Comparison of ENCODE assay signal across 32 cellular contexts in the genomic region with DNA sequence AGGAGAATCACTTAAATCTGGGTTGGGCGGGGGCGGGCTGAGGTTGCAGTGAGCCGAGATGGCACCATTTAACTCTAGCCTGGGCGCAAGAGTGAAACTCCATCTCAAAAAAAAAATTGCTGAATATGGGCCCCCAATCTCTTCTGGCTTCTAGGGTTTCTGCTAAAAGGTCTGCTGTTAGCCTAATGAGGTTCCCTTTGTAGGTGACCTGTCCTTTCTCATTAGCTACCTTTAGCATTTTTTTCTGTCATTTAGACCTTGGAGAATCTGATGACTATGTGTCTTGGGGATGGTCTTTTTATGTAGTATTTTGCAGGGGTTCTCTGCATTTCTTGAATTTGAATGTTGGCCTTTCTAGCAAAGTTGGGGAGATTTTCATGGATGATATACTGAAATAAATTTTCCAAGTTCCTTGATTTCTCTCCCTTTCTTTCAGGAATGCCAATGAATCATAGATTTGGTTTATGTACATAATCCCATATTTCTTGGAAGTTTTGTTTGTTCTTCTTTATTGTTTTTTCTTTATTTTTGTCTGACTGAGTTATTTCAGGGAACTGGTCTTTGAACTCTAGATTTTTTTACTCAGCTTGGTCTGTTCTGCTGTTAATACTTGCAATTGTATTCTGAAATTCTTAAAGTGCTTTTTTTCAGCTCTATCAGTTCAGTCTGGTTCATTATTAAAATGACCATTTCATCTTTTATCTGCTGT.
A peak's percentile ranks its signal among the peaks of the same experiment; 100 is the strongest.
DNase-seq lines count a peak whose midpoint lies in the region; ATAC-seq, FAIRE-seq and TF ChIP-seq lines count a peak whose summit lies in the region.
"Had no signal": no experiment of that assay in that cellular context is flagged by ENCODE, and none has a peak within 500 bp of the region (broad histone marks: within the 10 kb centered on the region; RNA-seq: fewer than 3 reads in every experiment).

No MANE protein-coding gene starts in this region.

- peak in 1 of 2 experiments; percentile 72; a peak in 1 of 4 replicates for TF ChIP-seq EP300 in HepG2 (IDR thresholded peaks at IDR 0.05; ENCODE audit: low read depth in 2 of 2, low read length in 2 of 2)
- TF ChIP-seq EP300 in HepG2 (CRISPR knock-in tag; IDR thresholded peaks at IDR 0.05; ENCODE audit: borderline replicate concordance), result no peak

- TF ChIP-seq POLR2A in HepG2 (IDR thresholded peaks at IDR 0.05; ENCODE audit: insufficient read depth in 1 of 2, low read depth in 2 of 2, low read length in 2 of 2) (no peak), right lobe of liver (IDR thresholded peaks at IDR 0.05) (no peak), endothelial cell of umbilical vein (IDR thresholded peaks at IDR 0.05; ENCODE audit: low read depth, low read length) (no peak)

- H3K9me1 ChIP-seq in endothelial cell of umbilical vein (replicated peaks; ENCODE audit: control insufficient read depth, extremely low read depth, insufficient read depth, low read length), result no peaks in the 10 kb centered on the region

- dilution Hi-C loops in endothelial cell of umbilical vein (cut with MboI; ENCODE audit: extremely low pct_ligation_motif_present, low sequenced_read_pairs), result no loop called here

- no peak for FAIRE-seq in HepG2 (lab: Jason Lieb, UNC)
- peak; percentile 33 for FAIRE-seq in endothelial cell of umbilical vein (lab: Jason Lieb, UNC)
- FAIRE-seq: A204.1, A549, D721Med had no signal

- H3K4me2 ChIP-seq in HepG2 (ENCODE audit: low read depth, low read length) (no peak overlapping the region), Karpas-422 (ENCODE audit: low read depth, low read length, poor library complexity, severe bottlenecking) (no peak overlapping the region), endothelial cell of umbilical vein (ENCODE audit: insufficient read depth, low read length) (no peak overlapping the region)
- H3K4me2 ChIP-seq: A549; BLaER1; BLaER1 treated with 17β-estradiol and CSF1 and Interleukin-3, amounts not matched to agents 10 nM and 100 nM had no signal

- H3K4me1 ChIP-seq in HepG2 (ENCODE audit: insufficient read depth, low read length) (peaks cover 14% of the 10 kb centered on the region), right lobe of liver (no peaks in the 10 kb centered on the region), Karpas-422 (ENCODE audit: low read length) (no peaks in the 10 kb centered on the region), endothelial cell of umbilical vein (ENCODE audit: control insufficient read depth, extremely low read depth, insufficient read depth, low read length) (no peaks in the 10 kb centered on the region)
- H3K4me1 ChIP-seq: A549; BE2C; BLaER1; BLaER1 treated with 17β-estradiol and CSF1 and Interleukin-3, amounts not matched to agents 10 nM and 100 nM had no signal

- H4K20me1 ChIP-seq in HepG2 (ENCODE audit: insufficient read depth, low read length) (no peaks in the 10 kb centered on the region), Karpas-422 (ENCODE audit: insufficient read depth, low read depth, low read length) (no peaks in the 10 kb centered on the region), endothelial cell of umbilical vein (replicated peaks; ENCODE audit: control insufficient read depth, extremely low read depth, insufficient read depth, low read length) (no peaks in the 10 kb centered on the region)
- H4K20me1 ChIP-seq: BLaER1; BLaER1 treated with 17β-estradiol and CSF1 and Interleukin-3, amounts not matched to agents 10 nM and 100 nM had no signal

- BruUV-seq in HepG2 (replicated peaks; lab: Mats Ljungman, UMichigan) (no TSS peak), endothelial cell of umbilical vein (replicated peaks; lab: Mats Ljungman, UMichigan) (no TSS peak)

- CTCF ChIA-PET in HepG2 (lab: Yijun Ruan, JAX; ENCODE audit: low intra/inter-chr PET ratio, low total read pairs) (no interaction called here), endothelial cell of umbilical vein (lab: Charles Lee) (no interaction called here)

- H3K9me3 ChIP-seq in HepG2 (ENCODE audit: low read length) (peaks cover 12% of the 10 kb centered on the region; the same call in 1 of the 2 replicates), right lobe of liver (no peaks in the 10 kb centered on the region), Karpas-422 (ENCODE audit: low read length) (no peaks in the 10 kb centered on the region), endothelial cell of umbilical vein (replicated peaks; ENCODE audit: control insufficient read depth, insufficient read depth, low read length) (no peaks in the 10 kb centered on the region)
- H3K9me3 ChIP-seq: A549; BE2C; BLaER1; BLaER1 treated with 17β-estradiol and CSF1 and Interleukin-3, amounts not matched to agents 10 nM and 100 nM; Caco-2 had no signal

- in situ Hi-C loops in HepG2 (cut with HindIII; ENCODE audit: extremely low pct_ligation_motif_present, low pct_unique_long_range_greater_than_20kb), result no loop called here
- in situ Hi-C loops in ACHN (cut with HindIII; ENCODE audit: low pct_ligation_motif_present, low pct_unique_long_range_greater_than_20kb, low sequenced_read_pairs), result no loop called here

- WGBS in HepG2 (ENCODE audit: low lambda C conversion rate), result 98% methylated on average over 4 of the region's 4 CpGs
- 93% methylated on average over 4 of the region's 4 CpGs for WGBS in right lobe of liver (ENCODE audit: insufficient coverage, low coverage, low lambda C conversion rate, missing lambda C conversion rate)

- H3K9me2 ChIP-seq in Karpas-422 (replicated peaks; ENCODE audit: insufficient read depth, low read length), result no peaks in the 10 kb centered on the region

- H3K4me3 ChIP-seq in HepG2 (replicated peaks in 1 of 3; ENCODE audit: insufficient read depth in 1 of 3, low read depth in 2 of 3, low read length in 3 of 3) (no peak overlapping the region), right lobe of liver (no peak overlapping the region), Karpas-422 (ENCODE audit: low read length) (no peak overlapping the region), endothelial cell of umbilical vein (replicated peaks in 1 of 3; ENCODE audit: insufficient read depth in 1 of 3, low read depth in 1 of 3, low read length in 3 of 3) (no peak overlapping the region)
- H3K4me3 ChIP-seq: A549; BLaER1; BLaER1 treated with 17β-estradiol and CSF1 and Interleukin-3, amounts not matched to agents 10 nM and 100 nM had no signal

- H3K36me3 ChIP-seq in HepG2 (replicated peaks in 1 of 2; ENCODE audit: control insufficient read depth in 1 of 2, insufficient read depth in 2 of 2, low read length in 2 of 2) (no peaks in the 10 kb centered on the region), right lobe of liver (no peaks in the 10 kb centered on the region), Karpas-422 (ENCODE audit: insufficient read depth, low read length) (no peaks in the 10 kb centered on the region), endothelial cell of umbilical vein (ENCODE audit: control insufficient read depth in 2 of 2, extremely low read depth in 1 of 2, insufficient read depth in 2 of 2, low read length in 2 of 2) (no peaks in the 10 kb centered on the region)
- H3K36me3 ChIP-seq: BE2C; BLaER1; BLaER1 treated with 17β-estradiol and CSF1 and Interleukin-3, amounts not matched to agents 10 nM and 100 nM had no signal

- POLR2A ChIA-PET in HepG2 (lab: Yijun Ruan, JAX), result interaction anchor here (2.3 kb wide), 1 partner anchor 88 kb away, joined by 6 read pairs; no protein-coding TSS in a partner anchor
- POLR2A ChIA-PET in endothelial cell of umbilical vein (lab: Charles Lee), result no interaction called here

- intact Hi-C loops in HepG2 (cut with micrococcal nuclease; ENCODE audit: unreplicated experiment), result no loop called here
- intact Hi-C loops in right lobe of liver (cut with DNase I), result no loop called here
- intact Hi-C loops in endothelial cell of umbilical vein (cut with micrococcal nuclease), result no loop called here

- H3K9ac ChIP-seq in HepG2 (ENCODE audit: insufficient read depth, low read depth, low read length), result no peak overlapping the region
- no peak overlapping the region for H3K9ac ChIP-seq in Karpas-422 (ENCODE audit: low read length)
- H3K9ac ChIP-seq in endothelial cell of umbilical vein (replicated peaks; ENCODE audit: extremely low read depth, insufficient read depth, low read length), result no peak overlapping the region
- H3K9ac ChIP-seq: BLaER1; BLaER1 treated with 17β-estradiol and CSF1 and Interleukin-3, amounts not matched to agents 10 nM and 100 nM had no signal

- H3K27ac ChIP-seq in HepG2 (ENCODE audit: extremely low read length, insufficient read depth, low read length) (no peak overlapping the region), right lobe of liver (no peak overlapping the region), Karpas-422 (ENCODE audit: low read length) (no peak overlapping the region), endothelial cell of umbilical vein (ENCODE audit: insufficient read depth, low read depth, low read length) (no peak overlapping the region)
- H3K27ac ChIP-seq: 22Rv1; A549; BLaER1; BLaER1 treated with 17β-estradiol and CSF1 and Interleukin-3, amounts not matched to agents 10 nM and 100 nM; C4-2B had no signal

- ATAC-seq in HepG2, result no peak; the same call in 1 of the 3 replicates
- ATAC-seq in right lobe of liver, result no peak
- ATAC-seq in GM18909 (IDR thresholded peaks at IDR 0.05; ENCODE audit: poor library complexity, unreplicated experiment), result no peak
- ATAC-seq: A549; CD8-positive, alpha-beta T cell had no signal

- peak; percentile 39 for DNase-seq in HepG2 (ENCODE audit: low spot score)
- DNase-seq in right lobe of liver, result no peak
- peak; percentile 31 for DNase-seq in Karpas-422
- DNase-seq in endothelial cell of umbilical vein (ENCODE audit: low read depth, low spot score), result no peak
- DNase-seq in ACHN, result no peak
- DNase-seq: 8988T; AML-193; BE2C; C1 segment of cervical spinal cord; Caco-2; Calu3; CD4-positive, alpha-beta memory T cell; CD4-positive, alpha-beta T cell; CD4-positive, CD25-positive, alpha-beta regulatory T cell; CD8-positive, alpha-beta memory T cell; CD8-positive, alpha-beta T cell; COR-L47; DMS 273 treated with DMSO at 0.1 percent for 48 hours; DMS153; DMS53; DMS79; DMS79 treated with DMSO at 0.1 percent for 48 hours; DND-41; EL had no signal

- no peak for TF ChIP-seq RAD21 in HepG2 (CRISPR knock-in tag; IDR thresholded peaks at IDR 0.05)

- TF ChIP-seq CTCF in HepG2 (CRISPR knock-in tag; IDR thresholded peaks at IDR 0.05) (no peak), right lobe of liver (IDR thresholded peaks at IDR 0.05) (no peak), endothelial cell of umbilical vein (IDR thresholded peaks at IDR 0.05; ENCODE audit: extremely low read depth in 1 of 2, insufficient read depth in 1 of 2, low read depth in 1 of 2, low read length in 2 of 2) (no peak)

- H2AFZ ChIP-seq in HepG2 (ENCODE audit: low read length) (no peak overlapping the region), Karpas-422 (ENCODE audit: low read length) (no peak overlapping the region), endothelial cell of umbilical vein (ENCODE audit: low read depth, low read length) (no peak overlapping the region)

- H3K27me3 ChIP-seq in HepG2 (ENCODE audit: control insufficient read depth in 1 of 2, insufficient read depth in 2 of 2, low read length in 2 of 2) (no peaks in the 10 kb centered on the region), right lobe of liver (no peaks in the 10 kb centered on the region), Karpas-422 (ENCODE audit: low read length) (0 out of 2 replicates have a peak, but pooled peaks cover 3% of the 10 kb centered on the region), endothelial cell of umbilical vein (ENCODE audit: control insufficient read depth in 2 of 2, insufficient read depth in 2 of 2, low read length in 2 of 2) (no peaks in the 10 kb centered on the region)
- H3K27me3 ChIP-seq: BE2C; BLaER1; BLaER1 treated with 17β-estradiol and CSF1 and Interleukin-3, amounts not matched to agents 10 nM and 100 nM had no signal

- no peaks in the 10 kb centered on the region for H3K79me2 ChIP-seq in HepG2 (ENCODE audit: insufficient read depth, low read length)
- H3K79me2 ChIP-seq in Karpas-422 (ENCODE audit: low read length), result no peaks in the 10 kb centered on the region
- H3K79me2 ChIP-seq in endothelial cell of umbilical vein (ENCODE audit: control insufficient read depth, insufficient read depth, low read length), result no peaks in the 10 kb centered on the region

Comparison
In these comparisons a context has a peak if more than half of its experiments do, and no peak if none do; other contexts are left out.
1. DNase-seq: peak in HepG2 (single experiment) and Karpas-422 (single experiment); none in right lobe of liver (0 of 3), endothelial cell of umbilical vein (single experiment) and ACHN (single experiment).